ENCODE assay signal across 2 cellular contexts in the genomic region with DNA sequence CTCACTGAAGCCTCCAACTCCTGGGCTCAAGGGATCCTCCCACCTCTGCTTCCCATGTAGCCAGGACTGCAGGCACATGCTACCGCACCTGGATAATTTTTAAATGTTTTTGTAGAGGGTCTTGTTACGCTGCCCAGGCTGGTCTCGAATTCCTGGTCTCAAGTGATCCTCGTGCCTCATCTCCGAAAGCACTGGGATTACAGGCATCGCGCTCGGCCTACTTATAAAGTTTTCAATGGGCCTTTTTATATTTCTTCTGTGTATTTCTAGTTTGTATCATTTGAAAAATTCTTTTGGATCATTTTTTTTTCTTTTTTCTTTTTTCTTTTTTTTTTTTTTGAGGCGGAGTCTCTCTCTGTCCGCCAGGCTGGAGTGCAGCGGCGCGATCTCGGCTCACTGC.
TF ChIP-seq lines count a peak whose summit lies in the region.

No MANE protein-coding gene starts in this region.

TF ChIP-seq in HepG2, 621 proteins besides CTCF, POLR2A, EP300 and RAD21:
- no peak for TF ChIP-seq RFXAP (CRISPR knock-in tag; IDR thresholded peaks at IDR 0.05; ENCODE audit: borderline replicate concordance)
- 0 out of 2 replicates have a peak, but pooled peaks have one; percentile 0 for TF ChIP-seq ZNF605 (CRISPR knock-in tag; IDR thresholded peaks at IDR 0.05)
- TF ChIP-seq ZNF160 (CRISPR knock-in tag; IDR thresholded peaks at IDR 0.05): peak; percentile 96

TF ChIP-seq in HEK293, 187 proteins besides CTCF, POLR2A, EP300 and RAD21:
- TF ChIP-seq ZSCAN4 (tag by site-specific recombination; IDR thresholded peaks at IDR 0.05): no peak
- peak; percentile 31 for TF ChIP-seq SETDB1 (IDR thresholded peaks at IDR 0.05; ENCODE audit: insufficient read length, low read length)
